Comparison of ENCODE assay signal across 17 cellular contexts in genomic region chr19:41123716-41124244, GRCh38. TPM values are rescaled to one million over a fixed set of nuclear protein-coding genes. Genes with fewer than 3 reads are reported as not detected.
DNase-seq lines count a peak whose midpoint lies in the region; ATAC-seq, FAIRE-seq and TF ChIP-seq lines count a peak whose summit lies in the region.
"Had no signal": no experiment of that assay in that cellular context is flagged by ENCODE, and none has a peak within 500 bp of the region (broad histone marks: within the 10 kb centered on the region; RNA-seq: fewer than 3 reads in every experiment).

No MANE protein-coding gene starts in this region.

- no peak for DNase-seq in CD4-positive, alpha-beta T cell
- DNase-seq in CD8-positive, alpha-beta T cell, result no peak
- DNase-seq in T-helper 17 cell (no peak), kidney (peak; percentile 53), left lung (no peak), smooth muscle cell (lab: John Stamatoyannopoulos, UW; ENCODE audit: unreplicated experiment) (no peak)
- DNase-seq in activated CD8-positive, alpha-beta memory T cell treated with anti-CD3 and anti-CD28 coated beads, Interleukin-2, amount 50 U/mL, for 48 hours, result no peak
- DNase-seq: BE2C, DMS153, NCI-H1436, NCI-H2029 treated with DMSO at 0.1 percent for 48 hours, NCI-H510A, SIG-M5 had no signal

- POLR2A ChIA-PET in CD4-positive, alpha-beta T cell (lab: Charles Lee), result no interaction called here
- POLR2A ChIA-PET in CD8-positive, alpha-beta T cell (lab: Charles Lee), result no interaction called here

- no peak overlapping the region for H3K9ac ChIP-seq in kidney (ENCODE audit: low read length in 2 of 2)
- H3K9ac ChIP-seq in smooth muscle cell (ENCODE audit: low read depth), result no peak overlapping the region

- no peak for FAIRE-seq in kidney (lab: Jason Lieb, UNC)

- 92% methylated on average over 10 of the region's 10 CpGs for WGBS in smooth muscle cell (ENCODE audit: low lambda C conversion rate)

- TF ChIP-seq CTCF in CD4-positive, alpha-beta T cell (IDR thresholded peaks at IDR 0.05), result no peak
- TF ChIP-seq CTCF in CD8-positive, alpha-beta T cell (IDR thresholded peaks at IDR 0.05), result no peak
- no peak for TF ChIP-seq CTCF in kidney (IDR thresholded peaks at IDR 0.05; ENCODE audit: borderline replicate concordance, extremely low read depth, insufficient read depth)
- no peak for TF ChIP-seq CTCF in left lung (IDR thresholded peaks at IDR 0.05)
- no peak for TF ChIP-seq CTCF in smooth muscle cell (IDR thresholded peaks at IDR 0.05; ENCODE audit: borderline replicate concordance, insufficient read depth, poor library complexity, severe bottlenecking)

- H3F3A ChIP-seq in smooth muscle cell (ENCODE audit: low read depth), result no peaks in the 10 kb centered on the region

- CTCF ChIA-PET in CD4-positive, alpha-beta T cell (lab: Charles Lee), result interaction anchor here (0.6 to 1.7 kb wide), 2 partner anchors 21 to 659 kb away, joined by 4 to 6 read pairs; no protein-coding TSS in a partner anchor
- CTCF ChIA-PET in CD8-positive, alpha-beta T cell (lab: Charles Lee), result interaction anchor here (1.5 kb wide), 1 partner anchor 149 kb away, joined by 6 read pairs; no protein-coding TSS in a partner anchor

- no peaks in the 10 kb centered on the region for H4K20me1 ChIP-seq in smooth muscle cell (ENCODE audit: low read depth)

- no peak overlapping the region for H3K4me3 Mint-ChIP-seq in CD4-positive, alpha-beta T cell
- no peak overlapping the region for H3K4me3 Mint-ChIP-seq in CD8-positive, alpha-beta T cell
- H3K4me3 Mint-ChIP-seq in T-helper 17 cell, result peak overlapping the region; percentile 55

- no peaks in the 10 kb centered on the region for H3K36me3 Mint-ChIP-seq in CD4-positive, alpha-beta T cell (ENCODE audit: low read depth)
- no peaks in the 10 kb centered on the region for H3K36me3 Mint-ChIP-seq in CD8-positive, alpha-beta T cell
- no peaks in the 10 kb centered on the region for H3K36me3 Mint-ChIP-seq in T-helper 17 cell (ENCODE audit: low read depth)

- H2AFZ ChIP-seq in smooth muscle cell (ENCODE audit: low read depth), result no peak overlapping the region

- H3K27me3 Mint-ChIP-seq in CD4-positive, alpha-beta T cell, result no peaks in the 10 kb centered on the region
- no peaks in the 10 kb centered on the region for H3K27me3 Mint-ChIP-seq in CD8-positive, alpha-beta T cell (ENCODE audit: low read depth)
- H3K27me3 Mint-ChIP-seq in T-helper 17 cell, result no peaks in the 10 kb centered on the region

- no peaks in the 10 kb centered on the region for H3K79me2 ChIP-seq in smooth muscle cell (ENCODE audit: low read depth)

- no peak overlapping the region for H3K4me2 ChIP-seq in smooth muscle cell

- intact Hi-C loops in CD4-positive, alpha-beta T cell (cut with DNase I, micrococcal nuclease), result no loop called here
- intact Hi-C loops in CD8-positive, alpha-beta T cell (cut with DNase I, micrococcal nuclease), result loop anchor here in 1 of 2 experiments (5.0 kb wide), 1 partner anchor 296 kb away; no protein-coding TSS in a partner anchor
- intact Hi-C loops in kidney (cut with DNase I), result no loop called here
- intact Hi-C loops in left lung (cut with DNase I), result no loop called here

- no peaks in the 10 kb centered on the region for H3K27me3 ChIP-seq in CD4-positive, alpha-beta T cell (ENCODE audit: control insufficient read depth, insufficient read depth, low read length)
- H3K27me3 ChIP-seq in CD8-positive, alpha-beta T cell (ENCODE audit: insufficient read depth, low read length), result no peaks in the 10 kb centered on the region
- H3K27me3 ChIP-seq in left lung (no peaks in the 10 kb centered on the region), smooth muscle cell (ENCODE audit: low read depth) (no peaks in the 10 kb centered on the region)
- H3K27me3 ChIP-seq: BE2C had no signal

- no peak overlapping the region for H3K27ac ChIP-seq in CD4-positive, alpha-beta T cell (ENCODE audit: low read depth, low read length)
- H3K27ac ChIP-seq in CD8-positive, alpha-beta T cell (ENCODE audit: low read depth, low read length), result no peak overlapping the region
- H3K27ac ChIP-seq in kidney (ENCODE audit: low read depth in 2 of 2, low read length in 2 of 2), result no peak overlapping the region
- no peak overlapping the region for H3K27ac ChIP-seq in left lung
- no peak overlapping the region for H3K27ac ChIP-seq in smooth muscle cell (ENCODE audit: low read depth)

- no peak overlapping the region for H3K4me3 ChIP-seq in CD8-positive, alpha-beta T cell (ENCODE audit: low read depth, low read length)
- H3K4me3 ChIP-seq in kidney (ENCODE audit: low read length in 2 of 2) (no peak overlapping the region), left lung (no peak overlapping the region), smooth muscle cell (no peak overlapping the region)

- no peaks in the 10 kb centered on the region for H3K36me3 ChIP-seq in CD8-positive, alpha-beta T cell (ENCODE audit: insufficient read depth, low read length)
- no peaks in the 10 kb centered on the region for H3K36me3 ChIP-seq in kidney (ENCODE audit: control insufficient read depth in 1 of 2, insufficient read depth in 2 of 2, low read length in 2 of 2)
- no peaks in the 10 kb centered on the region for H3K36me3 ChIP-seq in left lung
- no peaks in the 10 kb centered on the region for H3K36me3 ChIP-seq in smooth muscle cell (ENCODE audit: low read depth)
- H3K36me3 ChIP-seq: BE2C had no signal

- no peaks in the 10 kb centered on the region for H3K9me3 ChIP-seq in CD4-positive, alpha-beta T cell (ENCODE audit: control insufficient read depth, low read length)
- no peaks in the 10 kb centered on the region for H3K9me3 ChIP-seq in CD8-positive, alpha-beta T cell (ENCODE audit: low read length)
- H3K9me3 ChIP-seq in T-helper 17 cell (ENCODE audit: control insufficient read depth, low read length, poor library complexity, severe bottlenecking) (no peaks in the 10 kb centered on the region), kidney (ENCODE audit: control insufficient read depth in 1 of 2, low read length in 2 of 2) (no peaks in the 10 kb centered on the region), left lung (no peaks in the 10 kb centered on the region), smooth muscle cell (replicated peaks; ENCODE audit: low read depth) (no peaks in the 10 kb centered on the region)
- H3K9me3 ChIP-seq: BE2C had no signal

- H3K4me1 Mint-ChIP-seq in CD4-positive, alpha-beta T cell (ENCODE audit: low read depth), result peaks cover 36% of the 10 kb centered on the region
- peaks cover 44% of the 10 kb centered on the region for H3K4me1 Mint-ChIP-seq in CD8-positive, alpha-beta T cell (ENCODE audit: low read depth)
- H3K4me1 Mint-ChIP-seq in T-helper 17 cell, result peaks cover 31% of the 10 kb centered on the region

- H3K9me3 Mint-ChIP-seq in CD4-positive, alpha-beta T cell, result no peaks in the 10 kb centered on the region
- H3K9me3 Mint-ChIP-seq in CD8-positive, alpha-beta T cell, result no peaks in the 10 kb centered on the region

- peak overlapping the region; percentile 53 for H3K27ac Mint-ChIP-seq in CD4-positive, alpha-beta T cell
- peak overlapping the region; percentile 41 for H3K27ac Mint-ChIP-seq in CD8-positive, alpha-beta T cell
- peak overlapping the region; percentile 89 for H3K27ac Mint-ChIP-seq in T-helper 17 cell

- peaks cover 23% of the 10 kb centered on the region for H3K4me1 ChIP-seq in CD8-positive, alpha-beta T cell (ENCODE audit: insufficient read depth, low read length)
- H3K4me1 ChIP-seq in kidney (ENCODE audit: control insufficient read depth in 1 of 2, insufficient read depth in 1 of 2, low read depth in 1 of 2, low read length in 2 of 2) (no peaks in the 10 kb centered on the region), left lung (peaks cover 0 to 7% of the 10 kb centered on the region in 2 donors), smooth muscle cell (ENCODE audit: low read depth) (no peaks in the 10 kb centered on the region)
- H3K4me1 ChIP-seq: BE2C had no signal

- no peak for ATAC-seq in CD4-positive, alpha-beta T cell (ENCODE audit: poor library complexity)
- no peak for ATAC-seq in CD8-positive, alpha-beta T cell
- ATAC-seq in T-helper 17 cell (no peak), left lung (no peak), HG02623 (IDR thresholded peaks at IDR 0.05; ENCODE audit: unreplicated experiment) (no peak)
- ATAC-seq: HCT116 had no signal

RNA-seq across cellular contexts. Expression of gene CYP2F1, which starts 9.5 kb away (rescaled TPM):
- under 1 TPM; 0.47 to 0.96 TPM for total RNA-seq in CD4-positive, alpha-beta T cell
- 1 to 10 TPM; 1.4 to 1.8 TPM for total RNA-seq in CD8-positive, alpha-beta T cell
- total RNA-seq in T-helper 17 cell, result under 1 TPM; 0.25 to 0.37 TPM
- total RNA-seq in kidney, result not detected
- not detected for polyA plus RNA-seq in kidney (ENCODE audit: insufficient read depth, low read depth, low replicate concordance)
- 1 to 10 TPM in 1 of 2 donors, not detected in 1; 1.0 TPM for total RNA-seq in left lung
- total RNA-seq in smooth muscle cell, result not detected in 2 replicates
- 0.11 TPM in 1 of 2 replicates, not detected in the other for polyA plus RNA-seq in smooth muscle cell
- total RNA-seq: RPMI7951 had no signal
- polyA plus RNA-seq: AG04450 had no signal

RNA-seq across cellular contexts. Expression of gene CYP2A13, which starts 35.5 kb away (rescaled TPM):
- not detected for total RNA-seq in CD4-positive, alpha-beta T cell
- not detected for total RNA-seq in CD8-positive, alpha-beta T cell
- total RNA-seq in T-helper 17 cell (not detected), kidney (not detected), left lung (not detected), smooth muscle cell (not detected in 2 replicates)
- polyA plus RNA-seq in kidney (ENCODE audit: insufficient read depth, low read depth, low replicate concordance) (not detected), smooth muscle cell (not detected in 2 replicates)
- total RNA-seq: RPMI7951 had no signal
- polyA plus RNA-seq: AG04450 had no signal
